Comparison of ENCODE assay signal across 2 cellular contexts in genomic region chr17:79850571-79851460, GRCh38.
TF ChIP-seq lines count a peak whose summit lies in the region.

No MANE protein-coding gene starts in this region.

TF ChIP-seq in HepG2, 621 proteins besides CTCF, POLR2A, EP300 and RAD21 (continues in another document):
- TF ChIP-seq CREB3 (CRISPR knock-in tag; IDR thresholded peaks at IDR 0.05) (no peak), ZNF768 (CRISPR knock-in tag; IDR thresholded peaks at IDR 0.05) (peak; percentile 38; the same call in 1 of the 2 replicates), ZNF772 (CRISPR knock-in tag; IDR thresholded peaks at IDR 0.05) (peak; percentile 10; the same call in 1 of the 2 replicates), ZFY (CRISPR knock-in tag; IDR thresholded peaks at IDR 0.05) (no peak), UBTF (CRISPR knock-in tag; IDR thresholded peaks at IDR 0.05) (0 out of 2 replicates have a peak, but pooled peaks have one; percentile 15), GMEB2 (CRISPR knock-in tag; IDR thresholded peaks at IDR 0.05; ENCODE audit: low read depth) (no peak), CBX5 (CRISPR knock-in tag; IDR thresholded peaks at IDR 0.05; ENCODE audit: borderline replicate concordance) (0 out of 2 replicates have a peak, but pooled peaks have one; percentile 11), ZNF747 (CRISPR knock-in tag; IDR thresholded peaks at IDR 0.05; ENCODE audit: borderline replicate concordance) (no peak), ZNF570 (CRISPR knock-in tag; IDR thresholded peaks at IDR 0.05; ENCODE audit: borderline replicate concordance) (no peak), KLF9 (CRISPR knock-in tag; IDR thresholded peaks at IDR 0.05; ENCODE audit: low read depth) (no peak), ZFP36 (IDR thresholded peaks at IDR 0.05; ENCODE audit: borderline replicate concordance, low read depth, low read length, partially characterized antibody) (no peak), ZMYM3 (CRISPR knock-in tag; IDR thresholded peaks at IDR 0.05) (peak; percentile 55; the same call in 1 of the 2 replicates), ZXDC (CRISPR knock-in tag; IDR thresholded peaks at IDR 0.05) (no peak), ZNF350 (CRISPR knock-in tag; IDR thresholded peaks at IDR 0.05; ENCODE audit: borderline replicate concordance, low read depth) (peak; percentile 21; the same call in 1 of the 2 replicates), EEA1 (CRISPR knock-in tag; IDR thresholded peaks at IDR 0.05; ENCODE audit: borderline replicate concordance) (0 out of 2 replicates have a peak, but pooled peaks have one; percentile 52), ZBTB10 (CRISPR knock-in tag; IDR thresholded peaks at IDR 0.05; ENCODE audit: borderline replicate concordance) (peak; percentile 21; the same call in 1 of the 2 replicates), RAD51 (IDR thresholded peaks at IDR 0.05; ENCODE audit: borderline replicate concordance) (no peak), ZNF7 (CRISPR knock-in tag; IDR thresholded peaks at IDR 0.05) (peak; percentile 77)

TF ChIP-seq in SK-N-SH, 30 proteins besides CTCF, POLR2A, EP300 and RAD21:
- TF ChIP-seq GABPA (IDR thresholded peaks at IDR 0.05; ENCODE audit: low read depth) (no peak), JUND (IDR thresholded peaks at IDR 0.05) (no peak; the same call in 1 of the 2 replicates), PBX3 (IDR thresholded peaks at IDR 0.05) (0 out of 2 replicates have a peak, but pooled peaks have one; percentile 13), GATA2 (CRISPR knock-in tag; IDR thresholded peaks at IDR 0.05) (no peak), FOXM1 (IDR thresholded peaks at IDR 0.05; ENCODE audit: low read depth) (no peak), CHD2 (IDR thresholded peaks at IDR 0.05; ENCODE audit: low read length, partially characterized antibody) (no peak), TCF12 (IDR thresholded peaks at IDR 0.05) (no peak; the same call in 1 of the 2 replicates)
